In the genomic region with DNA sequence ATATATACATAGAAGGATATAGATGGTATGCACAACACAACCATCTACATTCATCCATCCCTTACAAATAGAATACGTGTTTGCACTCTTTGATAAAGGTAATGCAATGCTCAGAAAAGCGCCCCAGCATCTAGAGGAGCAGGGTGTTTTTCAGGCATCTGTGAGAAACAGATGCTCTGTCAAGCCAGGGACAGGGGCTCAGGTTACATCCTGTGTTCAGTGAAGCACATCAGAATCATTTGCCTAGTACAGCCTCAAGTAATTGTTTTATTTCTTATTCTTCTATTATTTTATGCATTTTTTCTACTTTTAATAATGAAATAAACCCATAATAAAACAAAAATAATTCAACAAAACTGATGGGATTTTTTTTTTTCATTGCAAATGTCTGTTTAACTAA, we compare ENCODE assay signal across 10 cellular contexts. TPM values are rescaled to one million over a fixed set of nuclear protein-coding genes. Genes with fewer than 3 reads are reported as not detected.
DNase-seq lines count a peak whose midpoint lies in the region; ATAC-seq, FAIRE-seq and TF ChIP-seq lines count a peak whose summit lies in the region.
"Had no signal": no experiment of that assay in that cellular context is flagged by ENCODE, and none has a peak within 500 bp of the region (broad histone marks: within the 10 kb centered on the region; RNA-seq: fewer than 3 reads in every experiment).

No MANE protein-coding gene starts in this region.

- H3K27ac Mint-ChIP-seq in astrocyte (ENCODE audit: unreplicated experiment): peak overlapping the region; percentile 90
- no peak overlapping the region for H3K27ac Mint-ChIP-seq in natural killer cell

- H3K27ac ChIP-seq in Karpas-422 (ENCODE audit: low read length): peak overlapping the region; percentile 96
- H3K27ac ChIP-seq in astrocyte (ENCODE audit: low read depth, low read length): no peak overlapping the region
- H3K27ac ChIP-seq: dorsolateral prefrontal cortex had no signal

- H3K9ac ChIP-seq in Karpas-422 (ENCODE audit: low read length): peak overlapping the region; percentile 58
- H3K9ac ChIP-seq in astrocyte (ENCODE audit: low read length): no peak overlapping the region

- intact Hi-C loops in natural killer cell (cut with micrococcal nuclease): no loop called here

- H2AFZ ChIP-seq in Karpas-422 (ENCODE audit: low read length) (no peak overlapping the region; the same call in 1 of the 2 replicates), astrocyte (ENCODE audit: low read depth, low read length) (no peak overlapping the region)

- H3K27me3 ChIP-seq in Karpas-422 (ENCODE audit: low read length) (no peaks in the 10 kb centered on the region), astrocyte (ENCODE audit: insufficient read depth, low read length) (no peaks in the 10 kb centered on the region)

- peaks cover 1% of the 10 kb centered on the region for H3K36me3 Mint-ChIP-seq in astrocyte (ENCODE audit: low read depth, unreplicated experiment)
- no peaks in the 10 kb centered on the region for H3K36me3 Mint-ChIP-seq in natural killer cell

- H3K9me3 Mint-ChIP-seq in astrocyte (ENCODE audit: unreplicated experiment) (peaks cover 4% of the 10 kb centered on the region), natural killer cell (no peaks in the 10 kb centered on the region)

- H3K4me1 ChIP-seq in Karpas-422 (ENCODE audit: low read length) (peaks cover 54% of the 10 kb centered on the region), astrocyte (ENCODE audit: insufficient read depth, low read length) (no peaks in the 10 kb centered on the region)

- H3K27me3 Mint-ChIP-seq in astrocyte (ENCODE audit: low read depth, unreplicated experiment) (no peaks in the 10 kb centered on the region), natural killer cell (ENCODE audit: low read depth in 2 of 2) (no peaks in the 10 kb centered on the region)

- peak overlapping the region; percentile 75 for H3K4me2 ChIP-seq in Karpas-422 (ENCODE audit: low read depth, low read length, poor library complexity, severe bottlenecking)
- H3K4me2 ChIP-seq in astrocyte (ENCODE audit: low read length): no peak overlapping the region

- ATAC-seq in GM21576 (IDR thresholded peaks at IDR 0.05; ENCODE audit: unreplicated experiment): peak; percentile 91
- ATAC-seq in HG02763 (IDR thresholded peaks at IDR 0.05; ENCODE audit: unreplicated experiment): no peak
- no peak for ATAC-seq in natural killer cell

- H3K79me2 ChIP-seq in Karpas-422 (ENCODE audit: low read length): no peaks in the 10 kb centered on the region
- no peaks in the 10 kb centered on the region for H3K79me2 ChIP-seq in astrocyte (ENCODE audit: insufficient read depth, low read length)

- DNase-seq in GM12892 (ENCODE audit: insufficient read length) (peak; percentile 19), Karpas-422 (peak; percentile 93), astrocyte (ENCODE audit: low read depth) (no peak), AML-193 (lab: John Stamatoyannopoulos, UW) (no peak), natural killer cell (no peak)
- DNase-seq in activated CD4-positive, CD25-positive, alpha-beta regulatory T cell treated with anti-CD3 and anti-CD28 coated beads, Interleukin-2, amount 50 U/mL, for 72 hours: no peak
- DNase-seq: activated CD4-positive, alpha-beta T cell treated with anti-CD3 and anti-CD28 coated beads, Interleukin-2, amount 50 U/mL, for 4 hours had no signal

- H3K36me3 ChIP-seq in Karpas-422 (ENCODE audit: insufficient read depth, low read length) (no peaks in the 10 kb centered on the region), astrocyte (ENCODE audit: insufficient read depth, low read length) (no peaks in the 10 kb centered on the region)

- H3K9me2 ChIP-seq in Karpas-422 (replicated peaks; ENCODE audit: insufficient read depth, low read length): no peaks in the 10 kb centered on the region

- no peaks in the 10 kb centered on the region for H4K20me1 ChIP-seq in Karpas-422 (ENCODE audit: insufficient read depth, low read depth, low read length)
- H4K20me1 ChIP-seq in astrocyte (ENCODE audit: insufficient read depth, low read length): no peaks in the 10 kb centered on the region

- FAIRE-seq in GM12892 (lab: Jason Lieb, UNC) (peak; percentile 51), astrocyte (lab: Jason Lieb, UNC) (no peak)

- H3K4me3 Mint-ChIP-seq in astrocyte (ENCODE audit: unreplicated experiment): no peak overlapping the region
- H3K4me3 Mint-ChIP-seq in natural killer cell: no peak overlapping the region

- TF ChIP-seq CTCF in astrocyte (IDR thresholded peaks at IDR 0.05; ENCODE audit: insufficient read depth, low read depth, low read length): no peak
- no peak for TF ChIP-seq CTCF in natural killer cell (IDR thresholded peaks at IDR 0.05)

- no peak for TF ChIP-seq POLR2A in GM12892 (IDR thresholded peaks at IDR 0.05; ENCODE audit: low read depth, low read length)

- H3K4me1 Mint-ChIP-seq in astrocyte (ENCODE audit: low read depth, unreplicated experiment) (peaks cover 25% of the 10 kb centered on the region), natural killer cell (no peaks in the 10 kb centered on the region)

- H3K9me3 ChIP-seq in Karpas-422 (ENCODE audit: low read length) (no peaks in the 10 kb centered on the region), astrocyte (ENCODE audit: insufficient read depth, low read depth, low read length) (no peaks in the 10 kb centered on the region)

- H3K4me3 ChIP-seq in Karpas-422 (ENCODE audit: low read length) (peak overlapping the region; percentile 49), astrocyte (ENCODE audit: insufficient read depth, low read depth, low read length) (no peak overlapping the region)
- H3K4me3 ChIP-seq: dorsolateral prefrontal cortex had no signal

RNA-seq across cellular contexts. Expression of a gene that starts 50.5 kb away (rescaled TPM):
- polyA plus RNA-seq in GM12892 (2012; ENCODE audit: missing spikeins): 46.9 TPM
- 111 and 233 TPM in 2 replicates for total RNA-seq in Karpas-422 (2014; rRNA removed; shearing (Covaris generic); ENCODE audit: low replicate concordance)
- total RNA-seq in astrocyte (435 and 475 TPM in 2 replicates), natural killer cell (100 to 1,000 TPM; 174 to 184 (median 177) TPM)

Comparison
In these comparisons a context has a peak if more than half of its experiments do, and no peak if none do; other contexts are left out.
1. DNase-seq: peak in GM12892 (single experiment) and Karpas-422 (single experiment); none in astrocyte (single experiment), AML-193 (0 of 2), natural killer cell (single experiment) and activated CD4-positive, CD25-positive, alpha-beta regulatory T cell treated with anti-CD3 and anti-CD28 coated beads, Interleukin-2, amount 50 U/mL, for 72 hours (single experiment).